1 cellular context compared by ENCODE assay signal in genomic region chr3:124372784-124373183, GRCh38.
A peak's percentile ranks its signal among the peaks of the same experiment; 100 is the strongest.
TF ChIP-seq lines count a peak whose summit lies in the region.

No MANE protein-coding gene starts in this region.

TF ChIP-seq in GM23338, 12 proteins besides CTCF, POLR2A, EP300 and RAD21:
- TF ChIP-seq, protein P1, sequence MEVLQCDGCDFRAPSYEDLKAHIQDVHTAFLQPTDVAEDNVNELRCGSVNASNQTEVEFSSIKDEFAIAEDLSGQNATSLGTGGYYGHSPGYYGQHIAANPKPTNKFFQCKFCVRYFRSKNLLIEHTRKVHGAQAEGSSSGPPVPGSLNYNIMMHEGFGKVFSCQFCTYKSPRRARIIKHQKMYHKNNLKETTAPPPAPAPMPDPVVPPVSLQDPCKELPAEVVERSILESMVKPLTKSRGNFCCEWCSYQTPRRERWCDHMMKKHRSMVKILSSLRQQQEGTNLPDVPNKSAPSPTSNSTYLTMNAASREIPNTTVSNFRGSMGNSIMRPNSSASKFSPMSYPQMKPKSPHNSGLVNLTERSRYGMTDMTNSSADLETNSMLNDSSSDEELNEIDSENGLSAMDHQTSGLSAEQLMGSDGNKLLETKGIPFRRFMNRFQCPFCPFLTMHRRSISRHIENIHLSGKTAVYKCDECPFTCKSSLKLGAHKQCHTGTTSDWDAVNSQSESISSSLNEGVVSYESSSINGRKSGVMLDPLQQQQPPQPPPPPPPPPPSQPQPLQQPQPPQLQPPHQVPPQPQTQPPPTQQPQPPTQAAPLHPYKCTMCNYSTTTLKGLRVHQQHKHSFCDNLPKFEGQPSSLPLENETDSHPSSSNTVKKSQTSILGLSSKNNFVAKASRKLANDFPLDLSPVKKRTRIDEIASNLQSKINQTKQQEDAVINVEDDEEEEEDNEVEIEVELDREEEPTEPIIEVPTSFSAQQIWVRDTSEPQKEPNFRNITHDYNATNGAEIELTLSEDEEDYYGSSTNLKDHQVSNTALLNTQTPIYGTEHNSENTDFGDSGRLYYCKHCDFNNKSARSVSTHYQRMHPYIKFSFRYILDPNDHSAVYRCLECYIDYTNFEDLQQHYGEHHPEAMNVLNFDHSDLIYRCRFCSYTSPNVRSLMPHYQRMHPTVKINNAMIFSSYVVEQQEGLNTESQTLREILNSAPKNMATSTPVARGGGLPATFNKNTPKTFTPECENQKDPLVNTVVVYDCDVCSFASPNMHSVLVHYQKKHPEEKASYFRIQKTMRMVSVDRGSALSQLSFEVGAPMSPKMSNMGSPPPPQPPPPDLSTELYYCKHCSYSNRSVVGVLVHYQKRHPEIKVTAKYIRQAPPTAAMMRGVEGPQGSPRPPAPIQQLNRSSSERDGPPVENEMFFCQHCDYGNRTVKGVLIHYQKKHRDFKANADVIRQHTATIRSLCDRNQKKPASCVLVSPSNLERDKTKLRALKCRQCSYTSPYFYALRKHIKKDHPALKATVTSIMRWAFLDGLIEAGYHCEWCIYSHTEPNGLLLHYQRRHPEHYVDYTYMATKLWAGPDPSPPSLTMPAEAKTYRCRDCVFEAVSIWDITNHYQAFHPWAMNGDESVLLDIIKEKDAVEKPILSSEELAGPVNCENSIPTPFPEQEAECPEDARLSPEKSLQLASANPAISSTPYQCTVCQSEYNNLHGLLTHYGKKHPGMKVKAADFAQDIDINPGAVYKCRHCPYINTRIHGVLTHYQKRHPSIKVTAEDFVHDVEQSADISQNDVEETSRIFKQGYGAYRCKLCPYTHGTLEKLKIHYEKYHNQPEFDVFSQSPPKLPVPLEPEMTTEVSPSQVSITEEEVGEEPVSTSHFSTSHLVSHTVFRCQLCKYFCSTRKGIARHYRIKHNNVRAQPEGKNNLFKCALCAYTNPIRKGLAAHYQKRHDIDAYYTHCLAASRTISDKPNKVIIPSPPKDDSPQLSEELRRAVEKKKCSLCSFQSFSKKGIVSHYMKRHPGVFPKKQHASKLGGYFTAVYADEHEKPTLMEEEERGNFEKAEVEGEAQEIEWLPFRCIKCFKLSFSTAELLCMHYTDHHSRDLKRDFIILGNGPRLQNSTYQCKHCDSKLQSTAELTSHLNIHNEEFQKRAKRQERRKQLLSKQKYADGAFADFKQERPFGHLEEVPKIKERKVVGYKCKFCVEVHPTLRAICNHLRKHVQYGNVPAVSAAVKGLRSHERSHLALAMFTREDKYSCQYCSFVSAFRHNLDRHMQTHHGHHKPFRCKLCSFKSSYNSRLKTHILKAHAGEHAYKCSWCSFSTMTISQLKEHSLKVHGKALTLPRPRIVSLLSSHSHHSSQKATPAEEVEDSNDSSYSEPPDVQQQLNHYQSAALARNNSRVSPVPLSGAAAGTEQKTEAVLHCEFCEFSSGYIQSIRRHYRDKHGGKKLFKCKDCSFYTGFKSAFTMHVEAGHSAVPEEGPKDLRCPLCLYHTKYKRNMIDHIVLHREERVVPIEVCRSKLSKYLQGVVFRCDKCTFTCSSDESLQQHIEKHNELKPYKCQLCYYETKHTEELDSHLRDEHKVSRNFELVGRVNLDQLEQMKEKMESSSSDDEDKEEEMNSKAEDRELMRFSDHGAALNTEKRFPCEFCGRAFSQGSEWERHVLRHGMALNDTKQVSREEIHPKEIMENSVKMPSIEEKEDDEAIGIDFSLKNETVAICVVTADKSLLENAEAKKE (CRISPR knock-in tag; IDR thresholded peaks at IDR 0.05): peak; percentile 44; the same call in 1 of the 2 replicates
- no peak for TF ChIP-seq EZH2 (IDR thresholded peaks at IDR 0.05; ENCODE audit: low read depth, unreplicated experiment)
